ENCODE assay signal across 22 cellular contexts in genomic region chr14:104355101-104355691, GRCh38.
DNase-seq lines count a peak whose midpoint lies in the region; ATAC-seq and TF ChIP-seq lines count a peak whose summit lies in the region.
"Had no signal": no experiment of that assay in that cellular context is flagged by ENCODE, and none has a peak within 500 bp of the region (broad histone marks: within the 10 kb centered on the region; RNA-seq: fewer than 3 reads in every experiment).

No MANE protein-coding gene starts in this region.

- H3K36me3 ChIP-seq in neuronal stem cell (replicated peaks in 1 of 2; ENCODE audit: control insufficient read depth in 2 of 2, insufficient read depth in 2 of 2, low read length in 2 of 2) (no peaks in the 10 kb centered on the region), smooth muscle cell (ENCODE audit: low read depth) (no peaks in the 10 kb centered on the region)
- H3K36me3 ChIP-seq: transverse colon had no signal

- peak overlapping the region; percentile 20 for H2AK5ac ChIP-seq in neuronal stem cell (ENCODE audit: low read depth, low read length)

- H4K8ac ChIP-seq in neuronal stem cell (ENCODE audit: low read depth, low read length): no peak overlapping the region

- H4K91ac ChIP-seq in neuronal stem cell (ENCODE audit: low read depth, low read length, poor library complexity): no peak overlapping the region

- H2BK5ac ChIP-seq in neuronal stem cell (ENCODE audit: low read length): no peak overlapping the region

- H4K20me1 ChIP-seq in smooth muscle cell (ENCODE audit: low read depth): no peaks in the 10 kb centered on the region

- peak overlapping the region; percentile 94 for H2BK15ac ChIP-seq in neuronal stem cell (ENCODE audit: low read length)

- H3K4me3 ChIP-seq in neuronal stem cell (ENCODE audit: low read length in 2 of 2): no peak overlapping the region
- no peak overlapping the region for H3K4me3 ChIP-seq in smooth muscle cell
- H3K4me3 ChIP-seq: transverse colon had no signal

- H3K27ac ChIP-seq in neuronal stem cell (replicated peaks; ENCODE audit: low read length) (no peak overlapping the region), smooth muscle cell (ENCODE audit: low read depth) (no peak overlapping the region)
- H3K27ac ChIP-seq: 22Rv1, RWPE1, transverse colon had no signal

- peaks cover 0 to 7% of the 10 kb centered on the region in 2 donors for H3K9me3 Mint-ChIP-seq in stimulated activated naive CD8-positive, alpha-beta T cell treated with anti-CD3 and anti-CD28 coated beads, Interleukin-15, amount 100 ng/mL, for 72 hours
- H3K9me3 Mint-ChIP-seq: stimulated activated naive CD8-positive, alpha-beta T cell treated with anti-CD3 and anti-CD28 coated beads, Interleukin-15, Interleukin-2, amounts not matched to agents 100 ng/mL and 50 ng/mL, for 24 hours; T-helper 2 cell treated with Interferon-gamma antibody and Interleukin-4, amounts not matched to agents 5 μg/mL and 100 μg/mL, for 36 hours had no signal

- H3F3A ChIP-seq in smooth muscle cell (ENCODE audit: low read depth): no peaks in the 10 kb centered on the region

- peaks cover 0 to 4% of the 10 kb centered on the region in 2 donors for H3K9me3 ChIP-seq in neuronal stem cell (replicated peaks in 1 of 2; ENCODE audit: control insufficient read depth in 2 of 2, insufficient read depth in 1 of 2, low read depth in 1 of 2, low read length in 2 of 2)
- no peaks in the 10 kb centered on the region for H3K9me3 ChIP-seq in smooth muscle cell (replicated peaks; ENCODE audit: low read depth)
- H3K9me3 ChIP-seq: transverse colon had no signal

- no peak overlapping the region for H3K27ac Mint-ChIP-seq in stimulated activated naive CD8-positive, alpha-beta T cell treated with anti-CD3 and anti-CD28 coated beads, Interleukin-15, amount 100 ng/mL, for 72 hours
- H3K27ac Mint-ChIP-seq: CD4-positive, alpha-beta T cell; stimulated activated naive CD8-positive, alpha-beta T cell treated with anti-CD3 and anti-CD28 coated beads, Interleukin-15, Interleukin-2, amounts not matched to agents 100 ng/mL and 50 ng/mL, for 24 hours; T-helper 2 cell treated with Interferon-gamma antibody and Interleukin-4, amounts not matched to agents 5 μg/mL and 100 μg/mL, for 36 hours had no signal

- no peak overlapping the region for H3K4me2 ChIP-seq in neuronal stem cell (ENCODE audit: insufficient read depth, low read length, poor library complexity, severe bottlenecking)
- H3K4me2 ChIP-seq in smooth muscle cell: no peak overlapping the region

- no peak overlapping the region for H3K14ac ChIP-seq in neuronal stem cell (ENCODE audit: low read length)

- H3K4ac ChIP-seq in neuronal stem cell (ENCODE audit: low read length): no peak overlapping the region

- H3K79me1 ChIP-seq in neuronal stem cell (ENCODE audit: low read depth, low read length): no peaks in the 10 kb centered on the region

- TF ChIP-seq CTCF in smooth muscle cell (IDR thresholded peaks at IDR 0.05; ENCODE audit: borderline replicate concordance, insufficient read depth, poor library complexity, severe bottlenecking): no peak

- H3K27me3 ChIP-seq in neuronal stem cell (ENCODE audit: control insufficient read depth in 3 of 3, insufficient read depth in 3 of 3, low read depth in 1 of 3, low read length in 3 of 3) (peaks cover 0 to 3% (median 0%) of the 10 kb centered on the region in 3 experiments), smooth muscle cell (ENCODE audit: low read depth) (no peaks in the 10 kb centered on the region)
- H3K27me3 ChIP-seq: transverse colon had no signal

- H2AFZ ChIP-seq in neuronal stem cell (ENCODE audit: low read length) (peak overlapping the region; percentile 7), smooth muscle cell (ENCODE audit: low read depth) (no peak overlapping the region)

- DNase-seq in activated CD4-positive, CD25-positive, alpha-beta regulatory T cell treated with anti-CD3 and anti-CD28 coated beads, Interleukin-2, amount 50 U/mL, for 72 hours: peak; percentile 11
- no peak for DNase-seq in activated CD4-positive, CD25-positive, alpha-beta regulatory T cell (lab: John Stamatoyannopoulos, UW)
- DNase-seq in stimulated activated naive CD8-positive, alpha-beta T cell treated with anti-CD3 and anti-CD28 coated beads, Interleukin-15, amount 100 ng/mL, for 72 hours: peak in 1 of 2 donors; percentile 5
- DNase-seq in stimulated activated naive CD8-positive, alpha-beta T cell treated with anti-CD3 and anti-CD28 coated beads, Interleukin-15, Interleukin-2, amounts not matched to agents 100 U/mL and 50 U/mL, for 24 hours: no peak
- DNase-seq in neuronal stem cell (ENCODE audit: low spot score): no peak
- no peak for DNase-seq in HCEC 1CT
- DNase-seq in NCI-H748 (lab: John Stamatoyannopoulos, UW; ENCODE audit: unreplicated experiment): no peak
- no peak for DNase-seq in smooth muscle cell (lab: John Stamatoyannopoulos, UW; ENCODE audit: unreplicated experiment)
- DNase-seq: activated CD4-positive, alpha-beta T cell treated with anti-CD3 and anti-CD28 coated beads, Interleukin-2, amount 50 U/mL, for 1 hour; activated gamma-delta T cell; amniotic stem cell; cortex of kidney; DMS 273 treated with DMSO at 0.1 percent for 48 hours; NCI-H1048; NCI-H226; NCI-H774; transverse colon had no signal

- ATAC-seq in stimulated activated naive CD8-positive, alpha-beta T cell treated with anti-CD3 and anti-CD28 coated beads, Interleukin-15, amount 100 ng/mL, for 72 hours: peak; percentile 29
- ATAC-seq in stimulated activated naive CD8-positive, alpha-beta T cell treated with anti-CD3 and anti-CD28 coated beads, Interleukin-15, Interleukin-2, amounts not matched to agents 100 U/mL and 50 U/mL, for 24 hours: no peak

- H3K4me1 ChIP-seq in neuronal stem cell (ENCODE audit: control insufficient read depth in 2 of 2, insufficient read depth in 1 of 2, low read depth in 1 of 2, low read length in 2 of 2) (peaks cover 0 to 2% of the 10 kb centered on the region in 2 donors), smooth muscle cell (ENCODE audit: low read depth) (no peaks in the 10 kb centered on the region)

- no peak overlapping the region for H3K4me3 Mint-ChIP-seq in stimulated activated naive CD8-positive, alpha-beta T cell treated with anti-CD3 and anti-CD28 coated beads, Interleukin-15, amount 100 ng/mL, for 72 hours
- H3K4me3 Mint-ChIP-seq: CD4-positive, alpha-beta T cell; stimulated activated naive CD8-positive, alpha-beta T cell treated with anti-CD3 and anti-CD28 coated beads, Interleukin-15, Interleukin-2, amounts not matched to agents 100 ng/mL and 50 ng/mL, for 24 hours; T-helper 2 cell treated with Interferon-gamma antibody and Interleukin-4, amounts not matched to agents 5 μg/mL and 100 μg/mL, for 36 hours had no signal

- H3K9ac ChIP-seq in neuronal stem cell (ENCODE audit: low read depth, low read length, poor library complexity) (no peak overlapping the region), smooth muscle cell (ENCODE audit: low read depth) (no peak overlapping the region)

- H3K23ac ChIP-seq in neuronal stem cell (ENCODE audit: low read depth, low read length, poor library complexity): no peak overlapping the region

- H3K18ac ChIP-seq in neuronal stem cell (ENCODE audit: low read length): peak overlapping the region; percentile 64

- no peak overlapping the region for H2BK120ac ChIP-seq in neuronal stem cell (ENCODE audit: low read depth, low read length)

- no peak overlapping the region for H2BK12ac ChIP-seq in neuronal stem cell (ENCODE audit: low read length)

- peaks cover 8% of the 10 kb centered on the region for H3K27me3 Mint-ChIP-seq in stimulated activated naive CD8-positive, alpha-beta T cell treated with anti-CD3 and anti-CD28 coated beads, Interleukin-15, amount 100 ng/mL, for 72 hours
- H3K27me3 Mint-ChIP-seq: stimulated activated naive CD8-positive, alpha-beta T cell treated with anti-CD3 and anti-CD28 coated beads, Interleukin-15, Interleukin-2, amounts not matched to agents 100 ng/mL and 50 ng/mL, for 24 hours had no signal

- WGBS in neuronal stem cell (ENCODE audit: extremely low coverage in 2 of 2, insufficient read length in 2 of 2, insufficient replicate concordance in 1 of 2), 2 donors: no CpG with 5 or more reads among the region's 19 CpGs
- 88% methylated on average over 11 of the region's 19 CpGs for WGBS in smooth muscle cell (ENCODE audit: low lambda C conversion rate)

- no peaks in the 10 kb centered on the region for H3K4me1 Mint-ChIP-seq in stimulated activated naive CD8-positive, alpha-beta T cell treated with anti-CD3 and anti-CD28 coated beads, Interleukin-15, amount 100 ng/mL, for 72 hours

- no peaks in the 10 kb centered on the region for H3K79me2 ChIP-seq in smooth muscle cell (ENCODE audit: low read depth)
